Comparison of ENCODE assay signal across 24 cellular contexts in genomic region chr5:109253262-109253661, GRCh38.
"Had no signal": no experiment of that assay in that cellular context is flagged by ENCODE, and none has a peak within 500 bp of the region (broad histone marks: within the 10 kb centered on the region; RNA-seq: fewer than 3 reads in every experiment).

No MANE protein-coding gene starts in this region.

- H3K79me2 ChIP-seq: parathyroid adenoma had no signal

- H3K9me3 ChIP-seq: breast epithelium, tibial artery had no signal

- H2AFZ ChIP-seq: parathyroid adenoma had no signal

- H3K27me3 ChIP-seq: breast epithelium, tibial artery had no signal

- FAIRE-seq: frontal cortex had no signal

- H3K9ac ChIP-seq: parathyroid adenoma had no signal

- H3K4me3 Mint-ChIP-seq: activated naive CD4-positive, alpha-beta T cell treated with anti-CD3 and anti-CD28 coated beads for 36 hours; activated naive CD8-positive, alpha-beta T cell treated with anti-CD3 and anti-CD28 coated beads, Interleukin-2, amount 10 ng/mL, durations not matched to agents 7 days and 5 days; natural killer cell; stimulated activated effector memory CD8-positive, alpha-beta T cell treated with anti-CD3 and anti-CD28 coated beads, Interleukin-12 subunit alpha, Interleukin-12 subunit beta, amount 100 ng/mL, for 72 hours; stimulated activated naive CD8-positive, alpha-beta T cell treated with anti-CD3 and anti-CD28 coated beads, Interleukin-15, amount 100 ng/mL, for 72 hours; T-helper 1 cell treated with Interleukin-12 subunit alpha and Interleukin-12 subunit beta and Interleukin-4 antibody, amounts not matched to agents 30 μg/mL and 1 μg/mL, for 36 hours had no signal

- H3K4me1 ChIP-seq: breast epithelium, parathyroid adenoma had no signal

- ATAC-seq: natural killer cell; stimulated activated effector memory CD8-positive, alpha-beta T cell treated with anti-CD3 and anti-CD28 coated beads, Interleukin-12 subunit alpha, Interleukin-12 subunit beta, amount 100 ng/mL, for 72 hours; stimulated activated naive CD8-positive, alpha-beta T cell treated with anti-CD3 and anti-CD28 coated beads, Interleukin-15, amount 100 ng/mL, for 72 hours had no signal

- H3K27ac ChIP-seq: breast epithelium, epithelial cell of prostate, parathyroid adenoma, skin epidermis, tibial artery had no signal

- H3K4me3 ChIP-seq: breast epithelium, skin epidermis, tibial artery had no signal

- H3K36me3 Mint-ChIP-seq: activated naive CD8-positive, alpha-beta T cell treated with anti-CD3 and anti-CD28 coated beads, Interleukin-2, amount 10 ng/mL, durations not matched to agents 7 days and 5 days; natural killer cell; stimulated activated effector memory CD8-positive, alpha-beta T cell treated with anti-CD3 and anti-CD28 coated beads, Interleukin-12 subunit alpha, Interleukin-12 subunit beta, amount 100 ng/mL, for 72 hours had no signal

- H3K27me3 Mint-ChIP-seq: activated naive CD8-positive, alpha-beta T cell treated with anti-CD3 and anti-CD28 coated beads, Interleukin-2, amount 10 ng/mL, durations not matched to agents 7 days and 5 days; stimulated activated naive CD8-positive, alpha-beta T cell treated with anti-CD3 and anti-CD28 coated beads, Interleukin-15, amount 100 ng/mL, for 72 hours had no signal

- H3K9me3 Mint-ChIP-seq: activated naive CD4-positive, alpha-beta T cell treated with anti-CD3 and anti-CD28 coated beads for 36 hours; natural killer cell; stimulated activated effector memory CD8-positive, alpha-beta T cell treated with anti-CD3 and anti-CD28 coated beads, Interleukin-12 subunit alpha, Interleukin-12 subunit beta, amount 100 ng/mL, for 72 hours had no signal

- H3K36me3 ChIP-seq: breast epithelium, tibial artery had no signal

- DNase-seq: activated CD4-positive, alpha-beta T cell treated with anti-CD3 and anti-CD28 coated beads for 4 hours; activated CD4-positive, alpha-beta T cell treated with anti-CD3 and anti-CD28 coated beads, Interleukin-2, amount 50 U/mL, for 48 hours; activated CD4-positive, CD25-positive, alpha-beta regulatory T cell; activated CD8-positive, alpha-beta memory T cell treated with anti-CD3 and anti-CD28 coated beads, Interleukin-2, amount 50 U/mL, for 48 hours; activated effector memory CD4-positive, alpha-beta T cell treated with Interleukin-2 at 50 U/mL for 16 hours; activated naive CD4-positive, alpha-beta T cell treated with anti-CD3 and anti-CD28 coated beads for 36 hours; activated naive CD8-positive, alpha-beta T cell treated with anti-CD3 and anti-CD28 coated beads, Interleukin-2, amount 10 ng/mL, durations not matched to agents 7 days and 5 days; activated T-cell treated with anti-CD3 and anti-CD28 coated beads, Interleukin-2, amount 50 U/mL, for 48 hours; amniotic stem cell; cerebellar nuclear complex; midbrain; natural killer cell; right cardiac atrium; stimulated activated CD4-positive, alpha-beta T cell treated with anti-CD3 and anti-CD28 coated beads, Interleukin-1b, Interleukin-23, amount 100 ng/mL, for 48 hours; stimulated activated naive CD8-positive, alpha-beta T cell treated with anti-CD3 and anti-CD28 coated beads, Interleukin-15, amount 100 ng/mL, for 72 hours; T1000; tibial artery had no signal

- H3K4me1 Mint-ChIP-seq: activated naive CD8-positive, alpha-beta T cell treated with anti-CD3 and anti-CD28 coated beads, Interleukin-2, amount 10 ng/mL, durations not matched to agents 7 days and 5 days; natural killer cell; stimulated activated effector memory CD8-positive, alpha-beta T cell treated with anti-CD3 and anti-CD28 coated beads, Interleukin-12 subunit alpha, Interleukin-12 subunit beta, amount 100 ng/mL, for 72 hours; stimulated activated naive CD8-positive, alpha-beta T cell treated with anti-CD3 and anti-CD28 coated beads, Interleukin-15, amount 100 ng/mL, for 72 hours had no signal

- H3K27ac Mint-ChIP-seq: activated naive CD4-positive, alpha-beta T cell treated with anti-CD3 and anti-CD28 coated beads for 36 hours; activated naive CD8-positive, alpha-beta T cell treated with anti-CD3 and anti-CD28 coated beads, Interleukin-2, amount 10 ng/mL, durations not matched to agents 7 days and 5 days; natural killer cell; stimulated activated effector memory CD8-positive, alpha-beta T cell treated with anti-CD3 and anti-CD28 coated beads, Interleukin-12 subunit alpha, Interleukin-12 subunit beta, amount 100 ng/mL, for 72 hours; T-helper 1 cell treated with Interleukin-12 subunit alpha and Interleukin-12 subunit beta and Interleukin-4 antibody, amounts not matched to agents 30 μg/mL and 1 μg/mL, for 36 hours had no signal
